In genomic region chr6:11331136-11331535, GRCh38 we compare ENCODE assay signal across 10 cellular contexts.
DNase-seq lines count a peak whose midpoint lies in the region; ATAC-seq and TF ChIP-seq lines count a peak whose summit lies in the region.
"Had no signal": no experiment of that assay in that cellular context is flagged by ENCODE, and none has a peak within 500 bp of the region (broad histone marks: within the 10 kb centered on the region; RNA-seq: fewer than 3 reads in every experiment).

No MANE protein-coding gene starts in this region.

- no peak for ATAC-seq in activated CD8-positive, alpha-beta T cell treated with anti-CD3 and anti-CD28 coated beads for 36 hours
- ATAC-seq in naive B cell (ENCODE audit: low read depth in 2 of 2): peak; percentile 23 to 27
- ATAC-seq: activated CD8-positive, alpha-beta memory T cell treated with anti-CD3 and anti-CD28 coated beads, Interleukin-2, amount 10 ng/mL, durations not matched to agents 7 days and 5 days; gastrocnemius medialis had no signal

- H3K4me1 ChIP-seq in HAP-1: peaks cover 18% of the 10 kb centered on the region
- H3K4me1 ChIP-seq: gastrocnemius medialis, parathyroid adenoma had no signal

- H3K9me3 ChIP-seq in HAP-1: no peaks in the 10 kb centered on the region
- H3K9me3 ChIP-seq: gastrocnemius medialis had no signal

- H3K9me3 Mint-ChIP-seq in CD14-positive monocyte (peaks cover 0 to 4% (median 0%) of the 10 kb centered on the region in 7 donors), naive B cell (no peaks in the 10 kb centered on the region)
- no peaks in the 10 kb centered on the region for H3K9me3 Mint-ChIP-seq in activated CD8-positive, alpha-beta T cell treated with anti-CD3 and anti-CD28 coated beads for 36 hours

- intact Hi-C loops in CD14-positive monocyte (cut with micrococcal nuclease): no loop called here
- intact Hi-C loops in activated CD8-positive, alpha-beta T cell treated with anti-CD3 and anti-CD28 coated beads for 36 hours (cut with micrococcal nuclease): loop anchor here (5.0 kb wide), 1 partner anchor 166 kb away; no protein-coding TSS in a partner anchor

- no peaks in the 10 kb centered on the region for H3K27me3 ChIP-seq in HAP-1 (ENCODE audit: low read depth)
- H3K27me3 ChIP-seq: gastrocnemius medialis had no signal

- no peaks in the 10 kb centered on the region for H3K36me3 ChIP-seq in HAP-1 (replicated peaks)
- H3K36me3 ChIP-seq: gastrocnemius medialis had no signal

- H3K27ac Mint-ChIP-seq in CD14-positive monocyte: peak overlapping the region; percentile 93 to 98 (median 95)
- H3K27ac Mint-ChIP-seq in activated CD8-positive, alpha-beta T cell treated with anti-CD3 and anti-CD28 coated beads for 36 hours: peak overlapping the region; percentile 88
- H3K27ac Mint-ChIP-seq in naive B cell: peak overlapping the region; percentile 49 to 94 (median 87)
- H3K27ac Mint-ChIP-seq: activated CD8-positive, alpha-beta memory T cell treated with anti-CD3 and anti-CD28 coated beads, Interleukin-2, amount 10 ng/mL, durations not matched to agents 7 days and 5 days had no signal

- no peak overlapping the region for H3K4me3 ChIP-seq in HAP-1
- H3K4me3 ChIP-seq: gastrocnemius medialis had no signal

- H3K4me3 Mint-ChIP-seq in CD14-positive monocyte (peak overlapping the region in 1 of 2 donors; percentile 54), naive B cell (peak overlapping the region; percentile 56 to 87 (median 77))
- H3K4me3 Mint-ChIP-seq in activated CD8-positive, alpha-beta T cell treated with anti-CD3 and anti-CD28 coated beads for 36 hours: no peak overlapping the region
- H3K4me3 Mint-ChIP-seq: activated CD8-positive, alpha-beta memory T cell treated with anti-CD3 and anti-CD28 coated beads, Interleukin-2, amount 10 ng/mL, durations not matched to agents 7 days and 5 days had no signal

- H3K27me3 Mint-ChIP-seq in CD14-positive monocyte (ENCODE audit: low read depth in 3 of 3) (peaks cover 0 to 2% (median 1%) of the 10 kb centered on the region in 3 donors), naive B cell (no peaks in the 10 kb centered on the region)
- H3K27me3 Mint-ChIP-seq in activated CD8-positive, alpha-beta T cell treated with anti-CD3 and anti-CD28 coated beads for 36 hours: no peaks in the 10 kb centered on the region
- H3K27me3 Mint-ChIP-seq: activated CD8-positive, alpha-beta memory T cell treated with anti-CD3 and anti-CD28 coated beads, Interleukin-2, amount 10 ng/mL, durations not matched to agents 7 days and 5 days had no signal

- H3K36me3 Mint-ChIP-seq in CD14-positive monocyte: peaks cover 66 to 74% of the 10 kb centered on the region in 2 donors
- peaks cover 39% of the 10 kb centered on the region for H3K36me3 Mint-ChIP-seq in activated CD8-positive, alpha-beta T cell treated with anti-CD3 and anti-CD28 coated beads for 36 hours (ENCODE audit: low read depth)
- H3K36me3 Mint-ChIP-seq in naive B cell: peaks cover 22 to 25% of the 10 kb centered on the region in 2 donors

- no peak for TF ChIP-seq CTCF in CD14-positive monocyte (IDR thresholded peaks at IDR 0.05)
- no peak for TF ChIP-seq CTCF in activated CD8-positive, alpha-beta T cell treated with anti-CD3 and anti-CD28 coated beads for 36 hours (IDR thresholded peaks at IDR 0.05)

- no peak for DNase-seq in CD14-positive monocyte (ENCODE audit: low spot score)
- peak; percentile 16 for DNase-seq in COLO829 (ENCODE audit: low spot score)
- DNase-seq in activated CD8-positive, alpha-beta T cell treated with anti-CD3 and anti-CD28 coated beads for 36 hours: no peak
- DNase-seq in naive B cell: no peak
- DNase-seq in NCI-H1436 (lab: John Stamatoyannopoulos, UW): no peak
- DNase-seq in HT-29 (ENCODE audit: low spot score): no peak
- no peak for DNase-seq in HAP-1 (ENCODE audit: low spot score in 2 of 2)
- DNase-seq: activated CD8-positive, alpha-beta memory T cell treated with anti-CD3 and anti-CD28 coated beads, Interleukin-2, amount 10 ng/mL, durations not matched to agents 7 days and 5 days; gastrocnemius medialis had no signal

- H3K4me1 Mint-ChIP-seq in CD14-positive monocyte (peaks cover 59% of the 10 kb centered on the region), naive B cell (peaks cover 70 to 91% (median 83%) of the 10 kb centered on the region in 3 donors)
- peaks cover 84% of the 10 kb centered on the region for H3K4me1 Mint-ChIP-seq in activated CD8-positive, alpha-beta T cell treated with anti-CD3 and anti-CD28 coated beads for 36 hours (ENCODE audit: low read depth)

- in situ Hi-C loops in HAP-1 (cut with MboI; ENCODE audit: low sequenced_read_pairs): no loop called here

- POLR2A ChIA-PET in activated CD8-positive, alpha-beta T cell treated with anti-CD3 and anti-CD28 coated beads for 36 hours (lab: Charles Lee): interaction anchor here (1.5 to 1.7 kb wide), 2 partner anchors 23 to 50 kb away, joined by 4 to 5 read pairs; no protein-coding TSS in a partner anchor

- CTCF ChIA-PET in activated CD8-positive, alpha-beta T cell treated with anti-CD3 and anti-CD28 coated beads for 36 hours (lab: Charles Lee): interaction anchor here (1.0 to 4.5 kb wide), 5 partner anchors 52 to 165 kb away, joined by 3 to 16 read pairs (median 3); no protein-coding TSS in a partner anchor
